ENCODE assay signal across 11 cellular contexts in the genomic region with DNA sequence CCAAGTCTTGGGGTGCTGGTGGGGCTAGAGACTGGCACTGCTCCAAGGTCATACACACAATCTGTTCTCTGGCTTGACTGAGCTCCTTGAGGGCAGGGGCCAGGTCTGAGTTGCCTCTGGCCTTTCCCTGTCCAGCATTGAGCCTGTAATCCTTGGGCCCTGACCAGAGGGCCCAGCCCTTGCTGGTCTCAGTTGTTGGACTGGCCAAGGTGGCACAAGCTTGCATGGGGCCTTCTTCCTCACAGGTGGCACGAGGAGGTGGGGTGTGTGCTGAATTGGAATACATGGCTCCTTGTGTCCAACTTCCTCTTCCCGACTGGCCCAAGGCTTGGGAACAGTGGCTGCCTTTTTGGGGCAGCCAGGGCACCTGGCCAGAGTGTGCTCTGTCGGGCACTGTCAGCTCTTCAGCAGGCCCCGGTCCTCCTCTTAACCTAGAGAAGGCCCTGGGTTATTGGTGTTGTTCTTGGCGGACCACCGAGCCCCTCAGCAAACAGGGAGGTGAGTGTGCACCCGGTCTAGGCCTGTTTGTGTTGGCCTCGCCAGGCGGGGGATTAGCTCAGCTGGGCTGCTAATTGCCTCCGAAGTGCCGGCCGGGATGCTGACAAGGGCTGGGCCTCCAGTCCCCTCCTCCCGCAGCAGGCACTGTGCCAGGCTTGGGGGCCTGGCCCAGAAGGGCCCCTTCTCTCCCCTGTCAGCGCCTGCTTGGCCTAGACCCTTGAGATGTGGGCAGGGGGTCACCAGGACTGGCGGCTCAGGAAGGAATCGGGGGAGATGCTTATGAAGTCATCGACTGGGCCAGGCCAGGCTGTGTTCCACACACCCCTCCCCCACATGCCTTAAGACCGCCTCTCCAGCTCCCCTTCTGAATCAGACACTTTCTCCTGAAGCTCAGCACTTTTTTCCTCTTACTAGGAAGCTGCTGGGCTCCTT. TPM values are rescaled to one million over a fixed set of nuclear protein-coding genes. Genes with fewer than 3 reads are reported as not detected.
A peak's percentile ranks its signal among the peaks of the same experiment; 100 is the strongest.
DNase-seq lines count a peak whose midpoint lies in the region; ATAC-seq, FAIRE-seq and TF ChIP-seq lines count a peak whose summit lies in the region.
"Had no signal": no experiment of that assay in that cellular context is flagged by ENCODE, and none has a peak within 500 bp of the region (broad histone marks: within the 10 kb centered on the region; RNA-seq: fewer than 3 reads in every experiment).

No MANE protein-coding gene starts in this region.

- H3K27ac ChIP-seq in HEK293 (ENCODE audit: extremely low read depth, low read depth, low read length) (peak overlapping the region; percentile 47; the same call in 1 of the 2 replicates), right cardiac atrium (ENCODE audit: low read length) (no peak overlapping the region), PC-3 (ENCODE audit: low read length) (no peak overlapping the region)

- 30% methylated on average over 18 of the region's 18 CpGs for WGBS in right cardiac atrium

- no peak overlapping the region for H3K4me2 ChIP-seq in PC-3 (ENCODE audit: low read length)

- H3K36me3 ChIP-seq in HEK293 (ENCODE audit: control insufficient read depth in 2 of 2, insufficient read depth in 1 of 2, low read length in 2 of 2) (peaks cover 0 to 68% of the 10 kb centered on the region in 2 experiments; a peak in 1 of 3 replicates), PC-3 (ENCODE audit: low read depth, low read length) (no peaks in the 10 kb centered on the region; the same call in 1 of the 2 replicates)

- TF ChIP-seq CTCF in HEK293 (tag by site-specific recombination; IDR thresholded peaks at IDR 0.05) (no peak), PC-3 (conservative IDR thresholded peaks at IDR 0.05; ENCODE audit: low read depth, low read length) (no peak)

- intact Hi-C loops in right cardiac atrium (cut with DNase I) = loop anchor here in 1 of 4 donors (5.0 kb wide), 1 partner anchor 303 kb away; no protein-coding TSS in a partner anchor
- intact Hi-C loops in PC-3 (cut with micrococcal nuclease) = no loop called here

- CTCF ChIA-PET in HEK293 (lab: Yijun Ruan, JAX) (interaction anchor here (1.4 to 2.4 kb wide), 2 partner anchors 16 to 91 kb away, joined by 4 to 5 read pairs; no protein-coding TSS in a partner anchor), PC-3 (lab: Charles Lee) (no interaction called here)

- H3K9me3 ChIP-seq in HEK293 (ENCODE audit: control insufficient read depth, insufficient read depth, low read depth, low read length) (no peaks in the 10 kb centered on the region), right cardiac atrium (ENCODE audit: control insufficient read depth, low read length) (no peaks in the 10 kb centered on the region), PC-3 (ENCODE audit: low read length) (no peaks in the 10 kb centered on the region)

- H3K9ac ChIP-seq in PC-3 (ENCODE audit: low read length) = no peak overlapping the region

- DNase-seq in amniotic epithelial cell (ENCODE audit: low read depth) (peak; percentile 85), right cardiac atrium (peak; percentile 58 to 85 (median 78)), retina (peak; percentile 68), PC-3 (no peak), GM12892 (ENCODE audit: insufficient read length) (no peak)
- no peak for DNase-seq in activated CD4-positive, alpha-beta T cell treated with anti-CD3 and anti-CD28 coated beads for 1 hour
- no peak for DNase-seq in stimulated activated CD4-positive, alpha-beta T cell treated with anti-CD3 and anti-CD28 coated beads, Interleukin-2, amount 100 ng/mL, for 24 hours
- DNase-seq: activated CD4-positive, alpha-beta T cell treated with anti-CD3 and anti-CD28 coated beads, Interleukin-2, amount 50 U/mL, for 4 hours had no signal

- no TSS peak for BruUV-seq in PC-3 (replicated peaks; lab: Mats Ljungman, UMichigan)

- H3K27me3 ChIP-seq in right cardiac atrium (ENCODE audit: control insufficient read depth, insufficient read depth) = no peaks in the 10 kb centered on the region
- no peaks in the 10 kb centered on the region for H3K27me3 ChIP-seq in PC-3 (ENCODE audit: low read length)

- H3K4me1 ChIP-seq in HEK293 (ENCODE audit: control insufficient read depth, insufficient read depth, low read length) (peaks cover 13% of the 10 kb centered on the region), right cardiac atrium (ENCODE audit: control insufficient read depth, insufficient read depth, low read length) (peaks cover 23% of the 10 kb centered on the region), PC-3 (ENCODE audit: insufficient read depth, low read length) (no peaks in the 10 kb centered on the region)

- H3K9me2 ChIP-seq in PC-3 (replicated peaks; ENCODE audit: low read length) = no peaks in the 10 kb centered on the region

- H2AFZ ChIP-seq in PC-3 (ENCODE audit: low read length) = no peak overlapping the region

- H3K4me3 ChIP-seq in HEK293 (ENCODE audit: low read depth, low read length) (no peak overlapping the region), right cardiac atrium (ENCODE audit: low read length) (no peak overlapping the region), PC-3 (ENCODE audit: low read length) (no peak overlapping the region)

- TF ChIP-seq POLR2A in GM12892 (IDR thresholded peaks at IDR 0.05; ENCODE audit: low read depth, low read length) = no peak

- no peaks in the 10 kb centered on the region for H3K79me2 ChIP-seq in PC-3 (ENCODE audit: low read length)

- H4K20me1 ChIP-seq in PC-3 (ENCODE audit: low read length) = no peaks in the 10 kb centered on the region

- ATAC-seq in right cardiac atrium (peak; percentile 67 to 71), PC-3 (no peak)

- POLR2A ChIA-PET in HEK293 (lab: Yijun Ruan, JAX) = interaction anchor here (0.5 to 1.1 kb wide), 4 partner anchors 15 to 151 kb away, joined by 3 to 8 read pairs (median 4); no protein-coding TSS in a partner anchor
- POLR2A ChIA-PET in PC-3 (lab: Charles Lee; ENCODE audit: unreplicated experiment) = no interaction called here

- no peak for FAIRE-seq in GM12892 (lab: Jason Lieb, UNC)
- FAIRE-seq: endometrium had no signal

- no peaks in the 10 kb centered on the region for H3F3A ChIP-seq in PC-3 (ENCODE audit: low read length, unreplicated experiment)

TF ChIP-seq in HEK293, 187 proteins besides CTCF, POLR2A, EP300 and RAD21 (continues in another document):
- TF ChIP-seq ZNF785 (tag by site-specific recombination; IDR thresholded peaks at IDR 0.05) (no peak), ZNF155 (tag by site-specific recombination; IDR thresholded peaks at IDR 0.05) (no peak), ZBTB17 (tag by site-specific recombination; IDR thresholded peaks at IDR 0.05) (peak; percentile 40; the same call in 1 of the 2 replicates), ZNF843 (tag by site-specific recombination; IDR thresholded peaks at IDR 0.05) (peak; percentile 56), FEZF1 (tag by site-specific recombination; IDR thresholded peaks at IDR 0.05) (peak; percentile 69), IKZF3 (tag by site-specific recombination; IDR thresholded peaks at IDR 0.05) (peak; percentile 79), ZFP37 (tag by site-specific recombination; IDR thresholded peaks at IDR 0.05) (no peak), ZNF248 (tag by site-specific recombination; IDR thresholded peaks at IDR 0.05) (no peak), EGR2 (tag by site-specific recombination; IDR thresholded peaks at IDR 0.05; ENCODE audit: low read depth) (no peak)
- TF ChIP-seq, protein P1, sequence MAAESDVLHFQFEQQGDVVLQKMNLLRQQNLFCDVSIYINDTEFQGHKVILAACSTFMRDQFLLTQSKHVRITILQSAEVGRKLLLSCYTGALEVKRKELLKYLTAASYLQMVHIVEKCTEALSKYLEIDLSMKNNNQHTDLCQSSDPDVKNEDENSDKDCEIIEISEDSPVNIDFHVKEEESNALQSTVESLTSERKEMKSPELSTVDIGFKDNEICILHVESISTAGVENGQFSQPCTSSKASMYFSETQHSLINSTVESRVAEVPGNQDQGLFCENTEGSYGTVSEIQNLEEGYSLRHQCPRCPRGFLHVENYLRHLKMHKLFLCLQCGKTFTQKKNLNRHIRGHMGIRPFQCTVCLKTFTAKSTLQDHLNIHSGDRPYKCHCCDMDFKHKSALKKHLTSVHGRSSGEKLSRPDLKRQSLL (tag by site-specific recombination; IDR thresholded peaks at IDR 0.05) = no peak
- TF ChIP-seq, protein P2, sequence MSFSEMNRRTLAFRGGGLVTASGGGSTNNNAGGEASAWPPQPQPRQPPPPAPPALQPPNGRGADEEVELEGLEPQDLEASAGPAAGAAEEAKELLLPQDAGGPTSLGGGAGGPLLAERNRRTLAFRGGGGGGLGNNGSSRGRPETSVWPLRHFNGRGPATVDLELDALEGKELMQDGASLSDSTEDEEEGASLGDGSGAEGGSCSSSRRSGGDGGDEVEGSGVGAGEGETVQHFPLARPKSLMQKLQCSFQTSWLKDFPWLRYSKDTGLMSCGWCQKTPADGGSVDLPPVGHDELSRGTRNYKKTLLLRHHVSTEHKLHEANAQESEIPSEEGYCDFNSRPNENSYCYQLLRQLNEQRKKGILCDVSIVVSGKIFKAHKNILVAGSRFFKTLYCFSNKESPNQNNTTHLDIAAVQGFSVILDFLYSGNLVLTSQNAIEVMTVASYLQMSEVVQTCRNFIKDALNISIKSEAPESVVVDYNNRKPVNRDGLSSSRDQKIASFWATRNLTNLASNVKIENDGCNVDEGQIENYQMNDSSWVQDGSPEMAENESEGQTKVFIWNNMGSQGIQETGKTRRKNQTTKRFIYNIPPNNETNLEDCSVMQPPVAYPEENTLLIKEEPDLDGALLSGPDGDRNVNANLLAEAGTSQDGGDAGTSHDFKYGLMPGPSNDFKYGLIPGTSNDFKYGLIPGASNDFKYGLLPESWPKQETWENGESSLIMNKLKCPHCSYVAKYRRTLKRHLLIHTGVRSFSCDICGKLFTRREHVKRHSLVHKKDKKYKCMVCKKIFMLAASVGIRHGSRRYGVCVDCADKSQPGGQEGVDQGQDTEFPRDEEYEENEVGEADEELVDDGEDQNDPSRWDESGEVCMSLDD (tag by site-specific recombination; IDR thresholded peaks at IDR 0.05) = 0 out of 2 replicates have a peak, but pooled peaks have one; percentile 39
- TF ChIP-seq, protein P3, sequence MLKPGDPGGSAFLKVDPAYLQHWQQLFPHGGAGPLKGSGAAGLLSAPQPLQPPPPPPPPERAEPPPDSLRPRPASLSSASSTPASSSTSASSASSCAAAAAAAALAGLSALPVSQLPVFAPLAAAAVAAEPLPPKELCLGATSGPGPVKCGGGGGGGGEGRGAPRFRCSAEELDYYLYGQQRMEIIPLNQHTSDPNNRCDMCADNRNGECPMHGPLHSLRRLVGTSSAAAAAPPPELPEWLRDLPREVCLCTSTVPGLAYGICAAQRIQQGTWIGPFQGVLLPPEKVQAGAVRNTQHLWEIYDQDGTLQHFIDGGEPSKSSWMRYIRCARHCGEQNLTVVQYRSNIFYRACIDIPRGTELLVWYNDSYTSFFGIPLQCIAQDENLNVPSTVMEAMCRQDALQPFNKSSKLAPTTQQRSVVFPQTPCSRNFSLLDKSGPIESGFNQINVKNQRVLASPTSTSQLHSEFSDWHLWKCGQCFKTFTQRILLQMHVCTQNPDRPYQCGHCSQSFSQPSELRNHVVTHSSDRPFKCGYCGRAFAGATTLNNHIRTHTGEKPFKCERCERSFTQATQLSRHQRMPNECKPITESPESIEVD (tag by site-specific recombination; IDR thresholded peaks at IDR 0.05) = no peak

RNA-seq across cellular contexts. Expression of a gene that starts 28.5 kb away (rescaled TPM):
- total RNA-seq in right cardiac atrium (under 1 TPM in 3 of 4 donors, not detected in 1; 0.14 to 0.25 (median 0.24) TPM), PC-3 (2014; rRNA removed) (0.51 and 1.4 TPM in 2 replicates)
- polyA plus RNA-seq in right cardiac atrium = 0.05 TPM
- polyA plus RNA-seq in GM12892 (2012; ENCODE audit: missing spikeins) = 0.49 TPM
- total RNA-seq: OCI-LY7 had no signal

Comparison
In these comparisons a context has a peak if more than half of its experiments do, and no peak if none do; other contexts are left out.
1. DNase-seq: peak in amniotic epithelial cell (single experiment), right cardiac atrium (3 of 3) and retina (single experiment); none in PC-3 (single experiment), GM12892 (single experiment), activated CD4-positive, alpha-beta T cell treated with anti-CD3 and anti-CD28 coated beads for 1 hour (single experiment) and stimulated activated CD4-positive, alpha-beta T cell treated with anti-CD3 and anti-CD28 coated beads, Interleukin-2, amount 100 ng/mL, for 24 hours (0 of 2).